In genomic region chrX:103376118-103376978, GRCh38 we compare ENCODE assay signal across 8 cellular contexts. TPM values are rescaled to one million over a fixed set of nuclear protein-coding genes. Genes with fewer than 3 reads are reported as not detected.
DNase-seq lines count a peak whose midpoint lies in the region; ATAC-seq and TF ChIP-seq lines count a peak whose summit lies in the region.

TSS of gene BEX3 (plus strand) at chrX:103376538. CDS start at chrX:103377522, 984 bp downstream.

- DNase-seq in H7 = peak; percentile 81
- peak; percentile 29 for DNase-seq in NCI-H774 (lab: John Stamatoyannopoulos, UW)
- peak; percentile 15 for DNase-seq in activated gamma-delta T cell (lab: John Stamatoyannopoulos, UW)
- peak; percentile 72 for DNase-seq in fibroblast of pulmonary artery (ENCODE audit: low read depth)
- peak; percentile 68 for DNase-seq in testis

- TF ChIP-seq CTCF in 22Rv1 (IDR thresholded peaks at IDR 0.05) (no peak), fibroblast of pulmonary artery (IDR thresholded peaks at IDR 0.05; ENCODE audit: low read length, missing control alignments) (no peak), testis (IDR thresholded peaks at IDR 0.05) (no peak)

- WGBS in testis, 2 donors = 8 to 10% methylated on average over 10 to 12 of the region's 62 CpGs

- no peak for ATAC-seq in HG03139 (IDR thresholded peaks at IDR 0.05; ENCODE audit: unreplicated experiment)

- H3K36me3 ChIP-seq in H7 (replicated peaks; ENCODE audit: control insufficient read depth, insufficient read depth, low read length) (peaks cover 9% of the 10 kb centered on the region), muscle layer of duodenum (ENCODE audit: control insufficient read depth in 1 of 2, insufficient read depth in 2 of 2, low read length in 2 of 2) (no peaks in the 10 kb centered on the region), testis (ENCODE audit: low read depth, missing control alignments) (no peaks in the 10 kb centered on the region)

- H3K4me1 ChIP-seq in muscle layer of duodenum (ENCODE audit: control insufficient read depth in 1 of 2, insufficient read depth in 2 of 2, low read length in 2 of 2) (no peaks in the 10 kb centered on the region), testis (no peaks in the 10 kb centered on the region)

- H3K4me3 ChIP-seq in H7 (ENCODE audit: insufficient read depth, low read depth, low read length) (peak within 1 kb of the TSS; percentile 94), fibroblast of pulmonary artery (replicated peaks; ENCODE audit: low read depth, low read length) (peak within 1 kb of the TSS; percentile 73), muscle layer of duodenum (ENCODE audit: low read depth in 1 of 2, low read length in 2 of 2) (peak within 1 kb of the TSS; percentile 63 to 71), testis (peak within 1 kb of the TSS; percentile 72 to 81)

- no peaks in the 10 kb centered on the region for H3K9me3 ChIP-seq in muscle layer of duodenum (ENCODE audit: control insufficient read depth in 1 of 2, low read length in 2 of 2)
- no peaks in the 10 kb centered on the region for H3K9me3 ChIP-seq in testis

- no peak for TF ChIP-seq POLR2A in testis (IDR thresholded peaks at IDR 0.05)

- no peaks in the 10 kb centered on the region for H3K27me3 ChIP-seq in H7 (ENCODE audit: control insufficient read depth, insufficient read depth, low read length)
- H3K27me3 ChIP-seq in muscle layer of duodenum (ENCODE audit: low read depth, low read length) = no peaks in the 10 kb centered on the region
- no peaks in the 10 kb centered on the region for H3K27me3 ChIP-seq in testis

- intact Hi-C loops in testis (cut with DNase I; ENCODE audit: low total_unique reads) = no loop called here

- H3K27ac ChIP-seq in 22Rv1 = peak within 1 kb of the TSS; percentile 40; the same call in 1 of the 2 replicates
- H3K27ac ChIP-seq in muscle layer of duodenum (ENCODE audit: low read length) = no peak within 1 kb of the TSS
- H3K27ac ChIP-seq in testis = peak within 1 kb of the TSS; percentile 96

RNA-seq across cellular contexts. Expression of gene BEX3, which starts in this region (rescaled TPM):
- total RNA-seq in H7 (2014; rRNA removed; shearing (Covaris generic)) = 694 and 703 TPM in 2 replicates
- total RNA-seq in testis = 100 to 1,000 TPM; 354 to 415 TPM
- polyA plus RNA-seq in testis (ENCODE audit: insufficient read depth, low read depth, low replicate concordance) = 289 TPM

Comparison
In these comparisons a context has a peak if more than half of its experiments do, and no peak if none do; other contexts are left out.
1. DNase-seq: peak in every context shown above with its lines; median percentile 81 in H7; 72 in fibroblast of pulmonary artery; 68 in testis; 29 in NCI-H774; 15 in activated gamma-delta T cell.